22 cellular contexts compared by ENCODE assay signal in genomic region chr10:50498465-50498864, GRCh38.
A peak's percentile ranks its signal among the peaks of the same experiment; 100 is the strongest.
DNase-seq lines count a peak whose midpoint lies in the region; ATAC-seq and TF ChIP-seq lines count a peak whose summit lies in the region.
"Had no signal": no experiment of that assay in that cellular context is flagged by ENCODE, and none has a peak within 500 bp of the region (broad histone marks: within the 10 kb centered on the region; RNA-seq: fewer than 3 reads in every experiment).

No MANE protein-coding gene starts in this region.

- H3K36me3 ChIP-seq in MM.1S (replicated peaks; ENCODE audit: insufficient read depth, low read length): no peaks in the 10 kb centered on the region
- H3K36me3 ChIP-seq in osteoblast (ENCODE audit: insufficient read depth, low read length): no peaks in the 10 kb centered on the region
- H3K36me3 ChIP-seq: suprapubic skin had no signal

- peak overlapping the region; percentile 5 for H3K27ac Mint-ChIP-seq in T-helper 2 cell treated with Interferon-gamma antibody and Interleukin-4, amounts not matched to agents 5 μg/mL and 100 μg/mL, for 36 hours
- H3K27ac Mint-ChIP-seq in chondrocyte (ENCODE audit: unreplicated experiment): no peak overlapping the region
- H3K27ac Mint-ChIP-seq: dendritic cell treated with granulocyte-macrophage colony-stimulating factor and Interleukin-4, amounts not matched to agents 40 ng/mL and 50 ng/mL, for 4 days; nephron progenitor cell had no signal

- H3K4me1 ChIP-seq in MM.1S (ENCODE audit: low read length): peaks cover 40% of the 10 kb centered on the region
- H3K4me1 ChIP-seq in osteoblast (ENCODE audit: insufficient read depth, low read length): peaks cover 14% of the 10 kb centered on the region

- no peak overlapping the region for H2AFZ ChIP-seq in MM.1S (ENCODE audit: low read length)
- H2AFZ ChIP-seq in osteoblast (ENCODE audit: low read length): no peak overlapping the region

- ATAC-seq in GM21367 (IDR thresholded peaks at IDR 0.05; ENCODE audit: unreplicated experiment): no peak
- ATAC-seq: HCT116 had no signal

- H4K20me1 ChIP-seq in MM.1S (ENCODE audit: insufficient read depth, low read length) (no peaks in the 10 kb centered on the region), osteoblast (ENCODE audit: insufficient read depth, low read length) (no peaks in the 10 kb centered on the region)

- H3K9me2 ChIP-seq in MM.1S (replicated peaks; ENCODE audit: insufficient read depth, low read length): no peaks in the 10 kb centered on the region

- peaks cover 8% of the 10 kb centered on the region for H3F3A ChIP-seq in MM.1S (ENCODE audit: insufficient read depth, low read length)

- H3K27me3 ChIP-seq in MM.1S (replicated peaks; ENCODE audit: insufficient read depth, low read length) (no peaks in the 10 kb centered on the region), osteoblast (ENCODE audit: insufficient read depth, low read length) (no peaks in the 10 kb centered on the region)
- H3K27me3 ChIP-seq: suprapubic skin had no signal

- no peak for DNase-seq in T-helper 2 cell treated with Interferon-gamma antibody and Interleukin-4, amounts not matched to agents 5 μg/mL and 100 μg/mL, for 36 hours (ENCODE audit: low spot score)
- DNase-seq in T-helper 2 cell: no peak
- peak; percentile 36 for DNase-seq in GM12865 (ENCODE audit: low read depth)
- no peak for DNase-seq in MM.1S
- no peak for DNase-seq in osteoblast (ENCODE audit: insufficient read length, low spot score, missing footprints)
- DNase-seq in glomerular visceral epithelial cell (ENCODE audit: extremely low spot score): no peak
- DNase-seq in chondrocyte (ENCODE audit: low spot score): no peak
- DNase-seq: activated CD4-positive, CD25-positive, alpha-beta regulatory T cell treated with anti-CD3 and anti-CD28 coated beads, Interleukin-2, amount 50 U/mL, for 72 hours; activated CD8-positive, alpha-beta memory T cell treated with anti-CD3 and anti-CD28 coated beads, Interleukin-2, amount 10 ng/mL, durations not matched to agents 7 days and 5 days; hippocampal formation; NCI-H1105; NCI-H2081 treated with DMSO at 0.1 percent for 48 hours; NCI-H446; nephron progenitor cell; PC-3; posterior cingulate gyrus; SHP77 treated with DMSO at 0.1 percent for 48 hours had no signal

- no peak for TF ChIP-seq CTCF in GM12865 (IDR thresholded peaks at IDR 0.05; ENCODE audit: insufficient read depth, low read depth, low read length, missing control alignments)
- no peak for TF ChIP-seq CTCF in MM.1S (IDR thresholded peaks at IDR 0.05; ENCODE audit: low read length)
- TF ChIP-seq CTCF in osteoblast (IDR thresholded peaks at IDR 0.05; ENCODE audit: extremely low read depth, low read depth, low read length): no peak
- no peak for TF ChIP-seq CTCF in chondrocyte (IDR thresholded peaks at IDR 0.05)

- peaks cover 7% of the 10 kb centered on the region for H3K36me3 Mint-ChIP-seq in T-helper 2 cell treated with Interferon-gamma antibody and Interleukin-4, amounts not matched to agents 5 μg/mL and 100 μg/mL, for 36 hours (ENCODE audit: low read depth)
- H3K36me3 Mint-ChIP-seq in chondrocyte (ENCODE audit: low read depth): no peaks in the 10 kb centered on the region

- H3K9me3 ChIP-seq in MM.1S (replicated peaks; ENCODE audit: insufficient read depth, low read length) (no peaks in the 10 kb centered on the region), osteoblast (ENCODE audit: low read depth, low read length) (no peaks in the 10 kb centered on the region)
- H3K9me3 ChIP-seq: suprapubic skin had no signal

- peaks cover 52% of the 10 kb centered on the region for H3K4me1 Mint-ChIP-seq in T-helper 2 cell treated with Interferon-gamma antibody and Interleukin-4, amounts not matched to agents 5 μg/mL and 100 μg/mL, for 36 hours (ENCODE audit: low read depth)
- H3K4me1 Mint-ChIP-seq in chondrocyte (ENCODE audit: low read depth): peaks cover 36% of the 10 kb centered on the region

- H3K4me2 ChIP-seq in MM.1S (ENCODE audit: low read depth, low read length) (peak overlapping the region; percentile 60; the same call in 1 of the 2 replicates), osteoblast (ENCODE audit: insufficient read depth, low read length) (peak overlapping the region; percentile 67)

- peaks cover 22% of the 10 kb centered on the region for H3K79me2 ChIP-seq in MM.1S (ENCODE audit: low read length)
- no peaks in the 10 kb centered on the region for H3K79me2 ChIP-seq in osteoblast (ENCODE audit: insufficient read depth, low read length)

- H3K9ac ChIP-seq in MM.1S (ENCODE audit: low read length): no peak overlapping the region

- no peak overlapping the region for H3K4me3 Mint-ChIP-seq in T-helper 2 cell treated with Interferon-gamma antibody and Interleukin-4, amounts not matched to agents 5 μg/mL and 100 μg/mL, for 36 hours
- H3K4me3 Mint-ChIP-seq in chondrocyte (ENCODE audit: unreplicated experiment): no peak overlapping the region
- H3K4me3 Mint-ChIP-seq: activated CD8-positive, alpha-beta memory T cell treated with anti-CD3 and anti-CD28 coated beads, Interleukin-2, amount 10 ng/mL, durations not matched to agents 7 days and 5 days; dendritic cell treated with granulocyte-macrophage colony-stimulating factor and Interleukin-4, amounts not matched to agents 40 ng/mL and 50 ng/mL, for 4 days; nephron progenitor cell had no signal

- no peak overlapping the region for H3K27ac ChIP-seq in MM.1S (ENCODE audit: low read length)
- peak overlapping the region; percentile 70 for H3K27ac ChIP-seq in osteoblast (ENCODE audit: low read depth, low read length)
- H3K27ac ChIP-seq: 22Rv1, suprapubic skin had no signal

- no peaks in the 10 kb centered on the region for H3K27me3 Mint-ChIP-seq in T-helper 2 cell treated with Interferon-gamma antibody and Interleukin-4, amounts not matched to agents 5 μg/mL and 100 μg/mL, for 36 hours (ENCODE audit: low read depth)
- no peaks in the 10 kb centered on the region for H3K27me3 Mint-ChIP-seq in chondrocyte (ENCODE audit: low read depth)
- H3K27me3 Mint-ChIP-seq: activated CD8-positive, alpha-beta memory T cell treated with anti-CD3 and anti-CD28 coated beads, Interleukin-2, amount 10 ng/mL, durations not matched to agents 7 days and 5 days; dendritic cell treated with granulocyte-macrophage colony-stimulating factor and Interleukin-4, amounts not matched to agents 40 ng/mL and 50 ng/mL, for 4 days had no signal

- H3K4me3 ChIP-seq in GM12865 (ENCODE audit: low read depth, low read length): no peak overlapping the region
- H3K4me3 ChIP-seq in MM.1S (ENCODE audit: low read length): no peak overlapping the region
- no peak overlapping the region for H3K4me3 ChIP-seq in osteoblast (ENCODE audit: insufficient read depth, low read length)
- H3K4me3 ChIP-seq: suprapubic skin had no signal

- no peaks in the 10 kb centered on the region for H3K9me3 Mint-ChIP-seq in T-helper 2 cell treated with Interferon-gamma antibody and Interleukin-4, amounts not matched to agents 5 μg/mL and 100 μg/mL, for 36 hours
- no peaks in the 10 kb centered on the region for H3K9me3 Mint-ChIP-seq in chondrocyte (ENCODE audit: low read depth)
- H3K9me3 Mint-ChIP-seq: dendritic cell treated with granulocyte-macrophage colony-stimulating factor and Interleukin-4, amounts not matched to agents 40 ng/mL and 50 ng/mL, for 4 days had no signal
